Comparison of ENCODE assay signal across 22 cellular contexts in the genomic region with DNA sequence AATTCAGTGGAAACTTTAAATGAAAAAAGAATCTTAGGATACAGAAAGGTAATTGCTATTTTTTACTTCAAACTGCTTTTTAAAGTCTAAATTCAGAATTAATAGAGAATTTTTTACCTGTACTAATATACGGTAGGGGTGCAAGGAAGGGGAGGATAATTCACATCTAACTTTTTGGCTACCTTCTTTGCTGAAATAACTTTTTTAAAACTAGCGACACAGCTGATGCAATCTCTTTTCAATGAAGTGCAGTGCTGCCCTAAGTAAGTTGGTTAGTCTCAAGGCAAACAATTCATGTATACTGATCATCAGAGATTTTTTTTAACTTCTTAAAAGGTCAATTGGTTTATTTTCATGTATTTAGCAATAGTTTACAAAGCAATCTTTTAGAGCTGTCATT.
DNase-seq lines count a peak whose midpoint lies in the region; ATAC-seq and TF ChIP-seq lines count a peak whose summit lies in the region.
"Had no signal": no experiment of that assay in that cellular context is flagged by ENCODE, and none has a peak within 500 bp of the region (broad histone marks: within the 10 kb centered on the region; RNA-seq: fewer than 3 reads in every experiment).

No MANE protein-coding gene starts in this region.

- peaks cover 5% of the 10 kb centered on the region for H3K4me1 ChIP-seq in GM23338 (ENCODE audit: insufficient read depth)
- H3K4me1 ChIP-seq: A549; BLaER1 treated with 17β-estradiol and CSF1 and Interleukin-3, amounts not matched to agents 10 nM and 100 nM had no signal

- H3K27me3 ChIP-seq in GM23338 (ENCODE audit: insufficient read depth) = no peaks in the 10 kb centered on the region
- H3K27me3 ChIP-seq: BLaER1 treated with 17β-estradiol and CSF1 and Interleukin-3, amounts not matched to agents 10 nM and 100 nM had no signal

- H4K20me1 ChIP-seq in GM23338 (replicated peaks; ENCODE audit: insufficient read depth) = no peaks in the 10 kb centered on the region
- H4K20me1 ChIP-seq: BLaER1 treated with 17β-estradiol and CSF1 and Interleukin-3, amounts not matched to agents 10 nM and 100 nM had no signal

- no peak overlapping the region; the same call in 1 of the 2 replicates for H3K4me2 ChIP-seq in GM23338
- H3K4me2 ChIP-seq: A549; BLaER1 treated with 17β-estradiol and CSF1 and Interleukin-3, amounts not matched to agents 10 nM and 100 nM had no signal

- H3K9me3 Mint-ChIP-seq in GM23338 = no peaks in the 10 kb centered on the region
- H3K9me3 Mint-ChIP-seq: CD4-positive, alpha-beta T cell; CD8-positive, alpha-beta memory T cell had no signal

- H3K4me3 ChIP-seq in GM23338 (no peak overlapping the region), fibroblast of the aortic adventitia (ENCODE audit: low read depth, low read length) (no peak overlapping the region)
- H3K4me3 ChIP-seq: A549; BLaER1 treated with 17β-estradiol and CSF1 and Interleukin-3, amounts not matched to agents 10 nM and 100 nM; GM12878 had no signal

- no peak overlapping the region for H3K4me3 Mint-ChIP-seq in GM23338
- H3K4me3 Mint-ChIP-seq: B cell; CD4-positive, alpha-beta T cell; CD8-positive, alpha-beta memory T cell had no signal

- DNase-seq in GM23338 (ENCODE audit: low spot score) (no peak), OCI-M1 (lab: John Stamatoyannopoulos, UW) (peak; percentile 13), fibroblast of the aortic adventitia (ENCODE audit: low read depth) (peak; percentile 14), HuH-7 (ENCODE audit: low spot score) (no peak), NCI-H2227 treated with DMSO at 0.1 percent for 48 hours (lab: John Stamatoyannopoulos, UW) (no peak)
- DNase-seq: AML-193; CD4-positive, alpha-beta T cell; CD8-positive, alpha-beta memory T cell; COR-L47; DMS 273 treated with DMSO at 0.1 percent for 48 hours; DMS153; DMS53; DMS79; DND-41; EL; GDM1 had no signal

- H3K36me3 Mint-ChIP-seq in GM23338 (ENCODE audit: low read depth) = peaks cover 9% of the 10 kb centered on the region
- H3K36me3 Mint-ChIP-seq: CD8-positive, alpha-beta memory T cell had no signal

- H3K27ac ChIP-seq in GM23338 (ENCODE audit: low read depth) = no peak overlapping the region
- H3K27ac ChIP-seq: 22Rv1; A549; BLaER1 treated with 17β-estradiol and CSF1 and Interleukin-3, amounts not matched to agents 10 nM and 100 nM; C4-2B had no signal

- H3K79me2 ChIP-seq in GM23338 (replicated peaks; ENCODE audit: insufficient read depth) = no peaks in the 10 kb centered on the region

- peak overlapping the region; percentile 52; the same call in 1 of the 2 replicates for H2AFZ ChIP-seq in GM23338

- no peaks in the 10 kb centered on the region for H3K27me3 Mint-ChIP-seq in GM23338 (ENCODE audit: insufficient read depth, low read depth, poor library complexity)

- peak overlapping the region; percentile 64; the same call in 1 of the 2 replicates for H3K27ac Mint-ChIP-seq in GM23338
- H3K27ac Mint-ChIP-seq: B cell; CD4-positive, alpha-beta T cell; CD8-positive, alpha-beta memory T cell had no signal

- H3K4me1 Mint-ChIP-seq in GM23338 = peaks cover 5% of the 10 kb centered on the region; the same call in 2 of the 3 replicates
- H3K4me1 Mint-ChIP-seq: B cell; CD8-positive, alpha-beta memory T cell had no signal

- no peaks in the 10 kb centered on the region for H3K36me3 ChIP-seq in GM23338 (ENCODE audit: insufficient read depth)
- H3K36me3 ChIP-seq: BLaER1 treated with 17β-estradiol and CSF1 and Interleukin-3, amounts not matched to agents 10 nM and 100 nM had no signal

- no peaks in the 10 kb centered on the region for H3F3A ChIP-seq in GM23338 (replicated peaks; ENCODE audit: low read depth)

- H3K9me2 ChIP-seq in GM23338 (ENCODE audit: insufficient read depth) = peaks cover 15% of the 10 kb centered on the region; the same call in 1 of the 2 replicates

- ATAC-seq in GM23338 = no peak
- ATAC-seq: A549, GM12878 had no signal

- TF ChIP-seq CTCF in GM23338 (conservative IDR thresholded peaks at IDR 0.05; ENCODE audit: low read depth in 2 of 2) (no peak), fibroblast of the aortic adventitia (IDR thresholded peaks at IDR 0.05; ENCODE audit: insufficient read depth, low read length) (no peak)

TF ChIP-seq in GM23338, 12 proteins besides CTCF, POLR2A, EP300 and RAD21 (continues in another document):
- TF ChIP-seq STAT1 (IDR thresholded peaks at IDR 0.05; ENCODE audit: unreplicated experiment) (no peak), POLR2AphosphoS5 (IDR thresholded peaks at IDR 0.05; ENCODE audit: low read depth) (no peak), NANOG (IDR thresholded peaks at IDR 0.05; ENCODE audit: borderline replicate concordance) (no peak), ZNF114 (CRISPR knock-in tag; IDR thresholded peaks at IDR 0.05) (no peak), REST (IDR thresholded peaks at IDR 0.05; ENCODE audit: unreplicated experiment) (no peak), JUNB (IDR thresholded peaks at IDR 0.05; ENCODE audit: unreplicated experiment) (no peak), CREB1 (CRISPR knock-in tag; IDR thresholded peaks at IDR 0.05; ENCODE audit: low read depth) (no peak), EZH2phosphoT487 (IDR thresholded peaks at IDR 0.05; ENCODE audit: unreplicated experiment) (no peak), EZH2 (IDR thresholded peaks at IDR 0.05; ENCODE audit: low read depth, unreplicated experiment) (no peak)
- TF ChIP-seq, protein P1, sequence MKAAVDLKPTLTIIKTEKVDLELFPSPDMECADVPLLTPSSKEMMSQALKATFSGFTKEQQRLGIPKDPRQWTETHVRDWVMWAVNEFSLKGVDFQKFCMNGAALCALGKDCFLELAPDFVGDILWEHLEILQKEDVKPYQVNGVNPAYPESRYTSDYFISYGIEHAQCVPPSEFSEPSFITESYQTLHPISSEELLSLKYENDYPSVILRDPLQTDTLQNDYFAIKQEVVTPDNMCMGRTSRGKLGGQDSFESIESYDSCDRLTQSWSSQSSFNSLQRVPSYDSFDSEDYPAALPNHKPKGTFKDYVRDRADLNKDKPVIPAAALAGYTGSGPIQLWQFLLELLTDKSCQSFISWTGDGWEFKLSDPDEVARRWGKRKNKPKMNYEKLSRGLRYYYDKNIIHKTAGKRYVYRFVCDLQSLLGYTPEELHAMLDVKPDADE (IDR thresholded peaks at IDR 0.05) = no peak

Comparison
In these comparisons a context has a peak if more than half of its experiments do, and no peak if none do; other contexts are left out.
1. DNase-seq: peak in OCI-M1 (single experiment) and fibroblast of the aortic adventitia (single experiment); none in GM23338 (single experiment), HuH-7 (single experiment) and NCI-H2227 treated with DMSO at 0.1 percent for 48 hours (single experiment).